Comparison of ENCODE assay signal across 1 cellular context in genomic region chr3:50189274-50189673, GRCh38.
A peak's percentile ranks its signal among the peaks of the same experiment; 100 is the strongest.
TF ChIP-seq lines count a peak whose summit lies in the region.

No MANE protein-coding gene starts in this region.

TF ChIP-seq in endothelial cell of umbilical vein, 7 proteins besides CTCF, POLR2A, EP300 and RAD21:
- TF ChIP-seq MYC (IDR thresholded peaks at IDR 0.05; ENCODE audit: low read depth, low read length) (no peak), POLR2AphosphoS5 (IDR thresholded peaks at IDR 0.05; ENCODE audit: insufficient read depth, low read depth, low read length) (peak; percentile 50)
